ENCODE assay signal across 1 cellular context in genomic region chr3:13285007-13285567, GRCh38.
TF ChIP-seq lines count a peak whose summit lies in the region.

No MANE protein-coding gene starts in this region.

TF ChIP-seq in HepG2, 621 proteins besides CTCF, POLR2A, EP300 and RAD21 (continued from another document):
- TF ChIP-seq ZNF687 (CRISPR knock-in tag; IDR thresholded peaks at IDR 0.05) (peak; percentile 68), ZNF577 (CRISPR knock-in tag; IDR thresholded peaks at IDR 0.05; ENCODE audit: borderline replicate concordance, low read depth) (no peak), ZNF253 (CRISPR knock-in tag; IDR thresholded peaks at IDR 0.05; ENCODE audit: borderline replicate concordance) (no peak)
